ENCODE assay signal across 24 cellular contexts in genomic region chr6:1687402-1687801, GRCh38.
"Had no signal": no experiment of that assay in that cellular context is flagged by ENCODE, and none has a peak within 500 bp of the region (broad histone marks: within the 10 kb centered on the region; RNA-seq: fewer than 3 reads in every experiment).

No MANE protein-coding gene starts in this region.

- H3K36me3 ChIP-seq: left lung, ovary, prostate gland had no signal

- H3K9me3 ChIP-seq: left lung, mucosa of descending colon, ovary, prostate gland had no signal

- H3K4me1 ChIP-seq: prostate gland had no signal

- H3K9me3 Mint-ChIP-seq: activated CD4-positive, alpha-beta memory T cell treated with anti-CD3 and anti-CD28 coated beads, Interleukin-2, amount 10 ng/mL, durations not matched to agents 7 days and 5 days; activated CD4-positive, alpha-beta T cell treated with anti-CD3 and anti-CD28 coated beads, Interleukin-2, amount 10 ng/mL, durations not matched to agents 24 days and 14 days; activated naive CD4-positive, alpha-beta T cell treated with anti-CD3 and anti-CD28 coated beads for 36 hours; activated naive CD8-positive, alpha-beta T cell treated with anti-CD3 and anti-CD28 coated beads, Interleukin-2, amount 50 U/mL, for 24 hours; dendritic cell treated with granulocyte-macrophage colony-stimulating factor and Interleukin-4, amounts not matched to agents 40 ng/mL and 50 ng/mL, for 4 days; immature natural killer cell; T-helper 2 cell treated with Interferon-gamma antibody and Interleukin-4, amounts not matched to agents 5 μg/mL and 100 μg/mL, for 36 hours had no signal

- ATAC-seq: activated CD4-positive, CD25-positive, alpha-beta regulatory T cell treated with anti-CD3 and anti-CD28 coated beads, Interleukin-2, amount 50 U/mL, for 24 hours; activated naive CD8-positive, alpha-beta T cell treated with anti-CD3 and anti-CD28 coated beads, Interleukin-2, amount 50 U/mL, for 24 hours; activated T-cell treated with anti-CD3 and anti-CD28 coated beads, Interleukin-2, amount 50 U/mL, for 72 hours; mucosa of descending colon; T-cell had no signal

- H3K4me3 Mint-ChIP-seq: activated CD4-positive, alpha-beta memory T cell treated with anti-CD3 and anti-CD28 coated beads, Interleukin-2, amount 10 ng/mL, durations not matched to agents 7 days and 5 days; activated CD4-positive, alpha-beta T cell treated with anti-CD3 and anti-CD28 coated beads, Interleukin-2, amount 10 ng/mL, durations not matched to agents 24 days and 14 days; activated naive CD4-positive, alpha-beta T cell treated with anti-CD3 and anti-CD28 coated beads for 36 hours; activated naive CD8-positive, alpha-beta T cell treated with anti-CD3 and anti-CD28 coated beads, Interleukin-2, amount 50 U/mL, for 24 hours; activated T-cell treated with anti-CD3 and anti-CD28 coated beads, Interleukin-2, amount 50 U/mL, for 72 hours; brain; dendritic cell treated with granulocyte-macrophage colony-stimulating factor and Interleukin-4, amounts not matched to agents 40 ng/mL and 50 ng/mL, for 4 days; immature natural killer cell; naive B cell; neural crest cell; T-cell; T-helper 2 cell treated with Interferon-gamma antibody and Interleukin-4, amounts not matched to agents 5 μg/mL and 100 μg/mL, for 36 hours had no signal

- H3K27me3 Mint-ChIP-seq: activated CD4-positive, alpha-beta memory T cell treated with anti-CD3 and anti-CD28 coated beads, Interleukin-2, amount 10 ng/mL, durations not matched to agents 7 days and 5 days; activated CD4-positive, alpha-beta T cell treated with anti-CD3 and anti-CD28 coated beads, Interleukin-2, amount 10 ng/mL, durations not matched to agents 24 days and 14 days; activated naive CD8-positive, alpha-beta T cell treated with anti-CD3 and anti-CD28 coated beads, Interleukin-2, amount 50 U/mL, for 24 hours; dendritic cell treated with granulocyte-macrophage colony-stimulating factor and Interleukin-4, amounts not matched to agents 40 ng/mL and 50 ng/mL, for 4 days; naive B cell; T-cell had no signal

- H3K27ac Mint-ChIP-seq: activated CD4-positive, alpha-beta memory T cell treated with anti-CD3 and anti-CD28 coated beads, Interleukin-2, amount 10 ng/mL, durations not matched to agents 7 days and 5 days; activated CD4-positive, alpha-beta T cell treated with anti-CD3 and anti-CD28 coated beads, Interleukin-2, amount 10 ng/mL, durations not matched to agents 24 days and 14 days; activated naive CD4-positive, alpha-beta T cell treated with anti-CD3 and anti-CD28 coated beads for 36 hours; activated naive CD8-positive, alpha-beta T cell treated with anti-CD3 and anti-CD28 coated beads, Interleukin-2, amount 50 U/mL, for 24 hours; activated T-cell treated with anti-CD3 and anti-CD28 coated beads, Interleukin-2, amount 50 U/mL, for 72 hours; brain; dendritic cell treated with granulocyte-macrophage colony-stimulating factor and Interleukin-4, amounts not matched to agents 40 ng/mL and 50 ng/mL, for 4 days; T-cell; T-helper 2 cell treated with Interferon-gamma antibody and Interleukin-4, amounts not matched to agents 5 μg/mL and 100 μg/mL, for 36 hours had no signal

- H3K27me3 ChIP-seq: foreskin keratinocyte, left lung, ovary had no signal

- DNase-seq: activated CD4-positive, alpha-beta memory T cell treated with anti-CD3 and anti-CD28 coated beads, Interleukin-2, amount 10 ng/mL, durations not matched to agents 7 days and 5 days; activated CD4-positive, alpha-beta T cell treated with anti-CD3 and anti-CD28 coated beads, Interleukin-2, amount 10 ng/mL, durations not matched to agents 24 days and 14 days; activated effector memory CD4-positive, alpha-beta T cell treated with Interleukin-2 at 50 U/mL for 16 hours; activated naive CD4-positive, alpha-beta T cell treated with anti-CD3 and anti-CD28 coated beads for 36 hours; activated naive CD8-positive, alpha-beta T cell treated with anti-CD3 and anti-CD28 coated beads, Interleukin-2, amount 50 U/mL, for 24 hours; activated T-cell treated with anti-CD3 and anti-CD28 coated beads, Interleukin-2, amount 50 U/mL, for 72 hours; effector CD8-positive, alpha-beta T cell; foreskin keratinocyte; immature natural killer cell; kidney glomerular epithelial cell; left lung; mucosa of descending colon; naive B cell; ovary; stimulated activated CD4-positive, alpha-beta T cell treated with anti-CD3 and anti-CD28 coated beads, Interleukin-4, amount 100 ng/mL, for 24 hours; stimulated activated naive CD4-positive, alpha-beta T cell treated with Interleukin-2 at 50 U/mL for 16 hours; T-cell had no signal

- H3K4me3 ChIP-seq: left lung, mucosa of descending colon, ovary, prostate gland had no signal

- H3K4me1 Mint-ChIP-seq: activated CD4-positive, alpha-beta memory T cell treated with anti-CD3 and anti-CD28 coated beads, Interleukin-2, amount 10 ng/mL, durations not matched to agents 7 days and 5 days; activated CD4-positive, alpha-beta T cell treated with anti-CD3 and anti-CD28 coated beads, Interleukin-2, amount 10 ng/mL, durations not matched to agents 24 days and 14 days; activated naive CD8-positive, alpha-beta T cell treated with anti-CD3 and anti-CD28 coated beads, Interleukin-2, amount 50 U/mL, for 24 hours; immature natural killer cell; naive B cell; neural crest cell; T-cell had no signal

- H3K27ac ChIP-seq: foreskin keratinocyte, left lung, ovary, prostate gland, VCaP had no signal
